Comparison of ENCODE assay signal across 1 cellular context in genomic region chr12:22544038-22544979, GRCh38.
TF ChIP-seq lines count a peak whose summit lies in the region.

A gene with protein sequence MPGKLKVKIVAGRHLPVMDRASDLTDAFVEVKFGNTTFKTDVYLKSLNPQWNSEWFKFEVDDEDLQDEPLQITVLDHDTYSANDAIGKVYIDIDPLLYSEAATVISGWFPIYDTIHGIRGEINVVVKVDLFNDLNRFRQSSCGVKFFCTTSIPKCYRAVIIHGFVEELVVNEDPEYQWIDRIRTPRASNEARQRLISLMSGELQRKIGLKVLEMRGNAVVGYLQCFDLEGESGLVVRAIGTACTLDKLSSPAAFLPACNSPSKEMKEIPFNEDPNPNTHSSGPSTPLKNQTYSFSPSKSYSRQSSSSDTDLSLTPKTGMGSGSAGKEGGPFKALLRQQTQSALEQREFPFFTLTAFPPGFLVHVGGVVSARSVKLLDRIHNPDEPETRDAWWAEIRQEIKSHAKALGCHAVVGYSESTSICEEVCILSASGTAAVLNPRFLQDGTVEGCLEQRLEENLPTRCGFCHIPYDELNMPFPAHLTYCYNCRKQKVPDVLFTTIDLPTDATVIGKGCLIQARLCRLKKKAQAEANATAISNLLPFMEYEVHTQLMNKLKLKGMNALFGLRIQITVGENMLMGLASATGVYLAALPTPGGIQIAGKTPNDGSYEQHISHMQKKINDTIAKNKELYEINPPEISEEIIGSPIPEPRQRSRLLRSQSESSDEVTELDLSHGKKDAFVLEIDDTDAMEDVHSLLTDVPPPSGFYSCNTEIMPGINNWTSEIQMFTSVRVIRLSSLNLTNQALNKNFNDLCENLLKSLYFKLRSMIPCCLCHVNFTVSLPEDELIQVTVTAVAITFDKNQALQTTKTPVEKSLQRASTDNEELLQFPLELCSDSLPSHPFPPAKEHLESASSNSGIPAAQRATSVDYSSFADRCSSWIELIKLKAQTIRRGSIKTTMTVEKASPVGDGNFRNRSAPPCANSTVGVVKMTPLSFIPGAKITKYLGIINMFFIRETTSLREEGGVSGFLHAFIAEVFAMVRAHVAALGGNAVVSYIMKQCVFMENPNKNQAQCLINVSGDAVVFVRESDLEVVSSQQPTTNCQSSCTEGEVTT (minus strand): TSS chr12:22544542. CDS start chr12:22544150, 392 bp downstream.

TF ChIP-seq in A549, 52 proteins besides CTCF, POLR2A, EP300 and RAD21 (continued from another document):
- peak; percentile 82; the same call in 1 of the 2 replicates for TF ChIP-seq MAZ (IDR thresholded peaks at IDR 0.05; ENCODE audit: borderline replicate concordance, low read depth, low read length)
- TF ChIP-seq, protein P1, sequence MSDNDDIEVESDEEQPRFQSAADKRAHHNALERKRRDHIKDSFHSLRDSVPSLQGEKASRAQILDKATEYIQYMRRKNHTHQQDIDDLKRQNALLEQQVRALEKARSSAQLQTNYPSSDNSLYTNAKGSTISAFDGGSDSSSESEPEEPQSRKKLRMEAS (IDR thresholded peaks at IDR 0.05) = peak; percentile 97
